ENCODE assay signal across 17 cellular contexts in the genomic region with DNA sequence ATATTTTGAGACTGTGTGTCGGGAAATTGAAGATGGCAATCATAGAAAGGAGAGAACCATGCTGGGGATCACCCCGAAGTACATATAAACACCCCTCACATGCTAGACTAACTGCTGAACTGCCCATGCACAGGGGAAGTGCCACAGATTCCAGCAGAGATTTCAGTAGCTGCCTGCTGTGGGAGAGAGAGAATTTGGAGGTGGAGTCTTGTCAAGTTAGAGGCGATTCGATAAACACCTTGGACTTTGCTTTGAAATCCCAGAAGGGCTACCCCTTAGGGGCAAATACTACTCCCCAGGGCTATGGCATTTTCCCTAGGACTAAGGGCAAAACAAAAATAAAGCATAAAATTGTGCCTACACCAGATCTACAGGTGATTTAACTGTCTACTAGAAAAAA.
A peak's percentile ranks its signal among the peaks of the same experiment; 100 is the strongest.
DNase-seq lines count a peak whose midpoint lies in the region; ATAC-seq, FAIRE-seq and TF ChIP-seq lines count a peak whose summit lies in the region.
"Had no signal": no experiment of that assay in that cellular context is flagged by ENCODE, and none has a peak within 500 bp of the region (broad histone marks: within the 10 kb centered on the region; RNA-seq: fewer than 3 reads in every experiment).

No MANE protein-coding gene starts in this region.

- in situ Hi-C loops in gastrocnemius medialis (cut with MboI; ENCODE audit: low sequenced_read_pairs in 4 of 4), result no loop called here

- no peak overlapping the region for H3K4me3 ChIP-seq in keratinocyte (ENCODE audit: control insufficient read depth in 2 of 3, extremely low read depth in 1 of 3, insufficient read depth in 2 of 3, low read depth in 1 of 3, low read length in 3 of 3)
- H3K4me3 ChIP-seq in right lobe of liver, result no peak overlapping the region
- H3K4me3 ChIP-seq in gastrocnemius medialis, result no peak overlapping the region
- H3K4me3 ChIP-seq in psoas muscle, result no peak overlapping the region
- no peak overlapping the region for H3K4me3 ChIP-seq in H7 (ENCODE audit: insufficient read depth, low read depth, low read length)

- no peaks in the 10 kb centered on the region for H3K9me3 ChIP-seq in keratinocyte (ENCODE audit: control insufficient read depth, low read depth, low read length)
- no peaks in the 10 kb centered on the region for H3K9me3 ChIP-seq in right lobe of liver
- no peaks in the 10 kb centered on the region for H3K9me3 ChIP-seq in gastrocnemius medialis
- H3K9me3 ChIP-seq in psoas muscle, result no peaks in the 10 kb centered on the region

- no peak overlapping the region for H2AFZ ChIP-seq in keratinocyte (ENCODE audit: control insufficient read depth, low read length)

- peaks cover 9% of the 10 kb centered on the region for H3K4me1 ChIP-seq in keratinocyte (ENCODE audit: control insufficient read depth, extremely low read depth, insufficient read depth, low read length)
- peaks cover 0 to 11% (median 2%) of the 10 kb centered on the region in 4 donors for H3K4me1 ChIP-seq in right lobe of liver
- no peaks in the 10 kb centered on the region for H3K4me1 ChIP-seq in gastrocnemius medialis
- no peaks in the 10 kb centered on the region for H3K4me1 ChIP-seq in psoas muscle

- H3K9me1 ChIP-seq in keratinocyte (ENCODE audit: control insufficient read depth, extremely low read depth, insufficient read depth, low read length), result no peaks in the 10 kb centered on the region

- no peaks in the 10 kb centered on the region for H3K27me3 ChIP-seq in keratinocyte (ENCODE audit: control insufficient read depth, extremely low read depth, insufficient read depth, low read length)
- H3K27me3 ChIP-seq in right lobe of liver, result no peaks in the 10 kb centered on the region
- no peaks in the 10 kb centered on the region for H3K27me3 ChIP-seq in gastrocnemius medialis
- H3K27me3 ChIP-seq in psoas muscle (ENCODE audit: insufficient read depth in 3 of 3, low read length in 2 of 3), result no peaks in the 10 kb centered on the region
- no peaks in the 10 kb centered on the region for H3K27me3 ChIP-seq in H7 (ENCODE audit: control insufficient read depth, insufficient read depth, low read length)

- no peaks in the 10 kb centered on the region for H3K27me3 Mint-ChIP-seq in central memory CD8-positive, alpha-beta T cell
- H3K27me3 Mint-ChIP-seq: B cell; CD4-positive, alpha-beta T cell had no signal

- no peaks in the 10 kb centered on the region for H4K20me1 ChIP-seq in keratinocyte (ENCODE audit: control insufficient read depth, extremely low read depth, insufficient read depth, low read length)

- H3K27ac ChIP-seq in keratinocyte (ENCODE audit: control insufficient read depth, insufficient read depth, low read length) (no peak overlapping the region), right lobe of liver (no peak overlapping the region), gastrocnemius medialis (no peak overlapping the region), psoas muscle (no peak overlapping the region)
- H3K27ac ChIP-seq: HL-60 had no signal

- H3K36me3 ChIP-seq in keratinocyte (ENCODE audit: control insufficient read depth in 2 of 2, extremely low read depth in 1 of 2, insufficient read depth in 2 of 2, low read length in 2 of 2) (peaks cover 0 to 6% of the 10 kb centered on the region in 2 experiments), right lobe of liver (no peaks in the 10 kb centered on the region), gastrocnemius medialis (no peaks in the 10 kb centered on the region), psoas muscle (ENCODE audit: insufficient read depth in 1 of 2, low read depth in 1 of 2) (peaks cover 0 to 3% of the 10 kb centered on the region in 2 donors), H7 (replicated peaks; ENCODE audit: control insufficient read depth, insufficient read depth, low read length) (no peaks in the 10 kb centered on the region)

- H3K4me1 Mint-ChIP-seq in central memory CD8-positive, alpha-beta T cell, result peaks cover 3% of the 10 kb centered on the region
- H3K4me1 Mint-ChIP-seq: B cell had no signal

- TF ChIP-seq POLR2A in right lobe of liver (IDR thresholded peaks at IDR 0.05), result no peak
- TF ChIP-seq POLR2A in gastrocnemius medialis (IDR thresholded peaks at IDR 0.05), result no peak

- no peak overlapping the region for H3K9ac ChIP-seq in keratinocyte (ENCODE audit: control insufficient read depth, extremely low read depth, insufficient read depth, low read length)

- H3K27ac Mint-ChIP-seq in central memory CD8-positive, alpha-beta T cell (ENCODE audit: low read depth), result peak overlapping the region; percentile 39
- H3K27ac Mint-ChIP-seq: B cell; CD4-positive, alpha-beta T cell had no signal

- dilution Hi-C loops in keratinocyte (cut with MboI; ENCODE audit: extremely low pct_ligation_motif_present, low sequenced_read_pairs), result no loop called here

- no peak overlapping the region for H3K4me3 Mint-ChIP-seq in central memory CD8-positive, alpha-beta T cell
- H3K4me3 Mint-ChIP-seq: B cell; CD4-positive, alpha-beta T cell had no signal

- no peak for TF ChIP-seq CTCF in keratinocyte (optimal IDR thresholded peaks at IDR 0.05 in 1 of 3, IDR thresholded peaks at IDR 0.05 in 1 of 3, conservative IDR thresholded peaks at IDR 0.05 in 1 of 3; ENCODE audit: extremely low read depth in 1 of 3, insufficient read depth in 2 of 3, low read length in 3 of 3)
- TF ChIP-seq CTCF in right lobe of liver (IDR thresholded peaks at IDR 0.05), result no peak
- TF ChIP-seq CTCF in gastrocnemius medialis (IDR thresholded peaks at IDR 0.05 in 4 of 5, conservative IDR thresholded peaks at IDR 0.05 in 1 of 5), result no peak
- TF ChIP-seq CTCF in psoas muscle (IDR thresholded peaks at IDR 0.05), result no peak

- peaks cover 5% of the 10 kb centered on the region for H3K36me3 Mint-ChIP-seq in central memory CD8-positive, alpha-beta T cell (ENCODE audit: insufficient read depth)

- H3K4me2 ChIP-seq in keratinocyte (ENCODE audit: control insufficient read depth, extremely low read depth, insufficient read depth, low read depth, low read length), result no peak overlapping the region

- FAIRE-seq in keratinocyte (lab: Jason Lieb, UNC), result peak; percentile 44
- FAIRE-seq: A204.1, GM19239 had no signal

- no peak for ATAC-seq in central memory CD8-positive, alpha-beta T cell (replicated peaks; ENCODE audit: extremely low read depth, poor library complexity, severe bottlenecking)
- peak; percentile 56 to 77 (median 64) for ATAC-seq in right lobe of liver
- no peak for ATAC-seq in gastrocnemius medialis
- ATAC-seq in psoas muscle, result no peak
- ATAC-seq: HCT116 had no signal

- no peaks in the 10 kb centered on the region for H3K9me3 Mint-ChIP-seq in central memory CD8-positive, alpha-beta T cell
- H3K9me3 Mint-ChIP-seq: CD4-positive, alpha-beta T cell had no signal

- DNase-seq in central memory CD8-positive, alpha-beta T cell (ENCODE audit: low spot score in 2 of 2), result no peak
- no peak for DNase-seq in keratinocyte (ENCODE audit: low read depth, low spot score)
- DNase-seq in right lobe of liver, result no peak
- DNase-seq in gastrocnemius medialis, result no peak
- DNase-seq in NCI-H748 (lab: John Stamatoyannopoulos, UW; ENCODE audit: unreplicated experiment), result no peak
- no peak for DNase-seq in psoas muscle
- DNase-seq in H7, result no peak
- DNase-seq: C1 segment of cervical spinal cord; CD4-positive, alpha-beta T cell; DMS79 treated with DMSO at 0.1 percent for 48 hours; EL; GF-D8 had no signal

- WGBS in right lobe of liver (ENCODE audit: insufficient coverage, low coverage, low lambda C conversion rate, missing lambda C conversion rate), result 50% methylated on average over 4 of the region's 4 CpGs
- WGBS in psoas muscle, 3 donors, result 81 to 88% (median 81%) methylated on average over 4 of the region's 4 CpGs

- intact Hi-C loops in right lobe of liver (cut with DNase I), result no loop called here
- intact Hi-C loops in gastrocnemius medialis (cut with DNase I; ENCODE audit: low total_unique reads), result no loop called here
- intact Hi-C loops in psoas muscle (cut with DNase I), result no loop called here

- no peaks in the 10 kb centered on the region for H3K79me2 ChIP-seq in keratinocyte (ENCODE audit: control insufficient read depth, insufficient read depth, low read length)

Comparison
In these comparisons a context has a peak if more than half of its experiments do, and no peak if none do; other contexts are left out.
1. ATAC-seq: peak in right lobe of liver (4 of 4); none in central memory CD8-positive, alpha-beta T cell (single experiment), gastrocnemius medialis (0 of 2) and psoas muscle (0 of 4).